1 cellular context compared by ENCODE assay signal in genomic region chr6:123655520-123656306, GRCh38.
TF ChIP-seq lines count a peak whose summit lies in the region.

No MANE protein-coding gene starts in this region.

TF ChIP-seq in WTC11, 78 proteins besides CTCF, POLR2A, EP300 and RAD21 (continued from another document):
- no peak for TF ChIP-seq ATF3 (CRISPR knock-in tag; conservative IDR thresholded peaks at IDR 0.05)
